ENCODE assay signal across 18 cellular contexts in genomic region chr1:110387048-110387748, GRCh38.
"Had no signal": no experiment of that assay in that cellular context is flagged by ENCODE, and none has a peak within 500 bp of the region (broad histone marks: within the 10 kb centered on the region; RNA-seq: fewer than 3 reads in every experiment).

No MANE protein-coding gene starts in this region.

- DNase-seq: activated CD4-positive, alpha-beta T cell treated with anti-CD3 and anti-CD28 coated beads, Interleukin-2, amount 50 U/mL, for 1 hour; activated CD4-positive, CD25-positive, alpha-beta regulatory T cell; activated naive CD4-positive, alpha-beta T cell treated with anti-CD3 and anti-CD28 coated beads, Interleukin-2, amount 50 U/mL, for 16 hours; body of pancreas; caudate nucleus; erythroblast; heart right ventricle; left colon; lower lobe of right lung; ovary; stimulated activated CD4-positive, alpha-beta T cell treated with anti-CD3 and anti-CD28 coated beads, Interleukin-1b, Interleukin-23, amount 100 ng/mL, for 48 hours; substantia nigra had no signal

- FAIRE-seq: colon, islet of Langerhans had no signal

- H3K36me3 ChIP-seq: neural progenitor cell, ovary had no signal

- H3K4me2 ChIP-seq: neural progenitor cell had no signal

- H3K4me1 ChIP-seq: body of pancreas had no signal

- H3K4me3 Mint-ChIP-seq: mesothelial cell of epicardium, neural progenitor cell had no signal

- H3K36me3 Mint-ChIP-seq: neural progenitor cell had no signal

- H3K27ac Mint-ChIP-seq: mesothelial cell of epicardium, neural progenitor cell had no signal

- H3K9me3 Mint-ChIP-seq: mesothelial cell of epicardium, neural progenitor cell had no signal

- H3K27me3 ChIP-seq: body of pancreas, gastroesophageal sphincter, heart right ventricle, neural progenitor cell, ovary, tibial nerve had no signal

- H3K9me3 ChIP-seq: body of pancreas, gastroesophageal sphincter, heart right ventricle, lower lobe of right lung, ovary, tibial nerve had no signal

- ATAC-seq: body of pancreas, gastroesophageal sphincter, heart right ventricle, left colon, lower lobe of right lung had no signal

- H3K27ac ChIP-seq: body of pancreas, gastroesophageal sphincter, heart right ventricle, lower lobe of right lung, neural progenitor cell, ovary, tibial nerve had no signal

- H2AFZ ChIP-seq: neural progenitor cell had no signal

- H3K9ac ChIP-seq: neural progenitor cell had no signal

- H3K4me3 ChIP-seq: body of pancreas, gastroesophageal sphincter, heart right ventricle, lower lobe of right lung, neural progenitor cell, ovary, tibial nerve had no signal
